ENCODE assay signal across 8 cellular contexts in genomic region chr4:121823505-121824170, GRCh38. TPM values are rescaled to one million over a fixed set of nuclear protein-coding genes. Genes with fewer than 3 reads are reported as not detected.
DNase-seq lines count a peak whose midpoint lies in the region; ATAC-seq and TF ChIP-seq lines count a peak whose summit lies in the region.

CCNA2 (minus strand) TSS chr4:121823883; CDS start chr4:121823628, 255 bp downstream.

- H3K4me1 ChIP-seq in left ventricle myocardium inferior = peaks cover 13% of the 10 kb centered on the region
- H3K4me1 ChIP-seq in urinary bladder (ENCODE audit: insufficient read depth) = no peaks in the 10 kb centered on the region

- H3K27me3 ChIP-seq in left ventricle myocardium inferior (ENCODE audit: low read depth) = no peaks in the 10 kb centered on the region

- peaks cover 24% of the 10 kb centered on the region for H3K36me3 Mint-ChIP-seq in T-helper 1 cell treated with Interleukin-12 subunit alpha and Interleukin-12 subunit beta and Interleukin-4 antibody, amounts not matched to agents 30 μg/mL and 1 μg/mL, for 36 hours (ENCODE audit: low read depth)
- H3K36me3 Mint-ChIP-seq in progenitor cell of endocrine pancreas (ENCODE audit: insufficient read depth) = no peaks in the 10 kb centered on the region

- TF ChIP-seq CTCF in GM13977 (IDR thresholded peaks at IDR 0.05; ENCODE audit: extremely low read depth, insufficient read depth, missing control alignments) (no peak), left ventricle myocardium inferior (IDR thresholded peaks at IDR 0.05; ENCODE audit: borderline replicate concordance) (peak; percentile 19), progenitor cell of endocrine pancreas (IDR thresholded peaks at IDR 0.05; ENCODE audit: unreplicated experiment) (no peak)

- intact Hi-C loops in left ventricle myocardium inferior (cut with micrococcal nuclease) = no loop called here

- no peaks in the 10 kb centered on the region for H3K9me3 Mint-ChIP-seq in T-helper 1 cell treated with Interleukin-12 subunit alpha and Interleukin-12 subunit beta and Interleukin-4 antibody, amounts not matched to agents 30 μg/mL and 1 μg/mL, for 36 hours
- no peaks in the 10 kb centered on the region for H3K9me3 Mint-ChIP-seq in progenitor cell of endocrine pancreas (ENCODE audit: low read depth)

- H3K27ac Mint-ChIP-seq in T-helper 1 cell treated with Interleukin-12 subunit alpha and Interleukin-12 subunit beta and Interleukin-4 antibody, amounts not matched to agents 30 μg/mL and 1 μg/mL, for 36 hours = peak within 1 kb of the TSS; percentile 98
- peak within 1 kb of the TSS; percentile 92 for H3K27ac Mint-ChIP-seq in progenitor cell of endocrine pancreas

- H3K27me3 Mint-ChIP-seq in T-helper 1 cell treated with Interleukin-12 subunit alpha and Interleukin-12 subunit beta and Interleukin-4 antibody, amounts not matched to agents 30 μg/mL and 1 μg/mL, for 36 hours (ENCODE audit: low read depth) = no peaks in the 10 kb centered on the region
- no peaks in the 10 kb centered on the region for H3K27me3 Mint-ChIP-seq in progenitor cell of endocrine pancreas

- peak within 1 kb of the TSS; percentile 96 for H3K4me3 Mint-ChIP-seq in T-helper 1 cell treated with Interleukin-12 subunit alpha and Interleukin-12 subunit beta and Interleukin-4 antibody, amounts not matched to agents 30 μg/mL and 1 μg/mL, for 36 hours
- H3K4me3 Mint-ChIP-seq in progenitor cell of endocrine pancreas (ENCODE audit: low read depth) = peak within 1 kb of the TSS; percentile 85

- in situ Hi-C loops in GM13977 (cut with MboI; ENCODE audit: low pct_unique_long_range_greater_than_20kb, low sequenced_read_pairs, unreplicated experiment) = no loop called here

- ATAC-seq in HG02884 (IDR thresholded peaks at IDR 0.05; ENCODE audit: unreplicated experiment) = peak; percentile 90

- H3K9me3 ChIP-seq in left ventricle myocardium inferior (replicated peaks) = no peaks in the 10 kb centered on the region

- peaks cover 29% of the 10 kb centered on the region for H3K4me1 Mint-ChIP-seq in T-helper 1 cell treated with Interleukin-12 subunit alpha and Interleukin-12 subunit beta and Interleukin-4 antibody, amounts not matched to agents 30 μg/mL and 1 μg/mL, for 36 hours (ENCODE audit: low read depth)
- peaks cover 13% of the 10 kb centered on the region for H3K4me1 Mint-ChIP-seq in progenitor cell of endocrine pancreas (ENCODE audit: low read depth)

- H3K36me3 ChIP-seq in left ventricle myocardium inferior = peaks cover 10% of the 10 kb centered on the region
- no peaks in the 10 kb centered on the region for H3K36me3 ChIP-seq in urinary bladder (ENCODE audit: insufficient read depth)

- WGBS in urinary bladder = under 1% methylated on average over 63 of the region's 63 CpGs

- H3K4me3 ChIP-seq in left ventricle myocardium inferior = peak within 1 kb of the TSS; percentile 75
- H3K4me3 ChIP-seq in urinary bladder (ENCODE audit: low read depth, low read length) = peak within 1 kb of the TSS; percentile 58

- peak within 1 kb of the TSS; percentile 79 for H3K27ac ChIP-seq in left ventricle myocardium inferior (replicated peaks)
- peak within 1 kb of the TSS; percentile 56 for H3K27ac ChIP-seq in urinary bladder (ENCODE audit: low read depth)

- peak; percentile 96 for DNase-seq in GM13977 (ENCODE audit: low spot score)
- peak; percentile 91 for DNase-seq in NCI-H1694 (lab: John Stamatoyannopoulos, UW)
- peak; percentile 27 to 98 (median 90) for DNase-seq in amygdala (lab: John Stamatoyannopoulos, UW)
- DNase-seq in left ventricle myocardium inferior = peak; percentile 96
- DNase-seq in progenitor cell of endocrine pancreas (ENCODE audit: low spot score, unreplicated experiment) = peak; percentile 89

RNA-seq across cellular contexts. Expression of gene CCNA2, which starts in this region (rescaled TPM):
- total RNA-seq in left ventricle myocardium inferior (0.52 TPM), progenitor cell of endocrine pancreas (24.6 and 27.3 TPM in 2 replicates), urinary bladder (34.3 TPM)
- polyA plus RNA-seq in urinary bladder = 0.94 TPM

Comparison
In these comparisons a context has a peak if more than half of its experiments do, and no peak if none do; other contexts are left out.
1. Peak in every context shown above with its lines: DNase-seq, ATAC-seq, H3K4me3 ChIP-seq and H3K27ac ChIP-seq.
2. RNA of gene CCNA2 (total RNA-seq): 34.3 TPM in urinary bladder (single experiment) and 24.6 to 27.3 TPM in progenitor cell of endocrine pancreas; 0.52 TPM in left ventricle myocardium inferior (single experiment); every median in the first group is over 10 times any median in the second.
3. Peak in DNase-seq, H3K4me3 ChIP-seq and H3K27ac ChIP-seq in left ventricle myocardium inferior; RNA of the gene not detected or under 1 TPM.